ENCODE assay signal across 13 cellular contexts in genomic region chr5:150653145-150653761, GRCh38. TPM values are rescaled to one million over a fixed set of nuclear protein-coding genes. Genes with fewer than 3 reads are reported as not detected.
DNase-seq lines count a peak whose midpoint lies in the region; ATAC-seq and TF ChIP-seq lines count a peak whose summit lies in the region.
"Had no signal": no experiment of that assay in that cellular context is flagged by ENCODE, and none has a peak within 500 bp of the region (broad histone marks: within the 10 kb centered on the region; RNA-seq: fewer than 3 reads in every experiment).

No MANE protein-coding gene starts in this region.

- peak overlapping the region in 3 of 4 donors; percentile 3 to 55 (median 52) for H3K27ac ChIP-seq in gastroesophageal sphincter
- peak overlapping the region; percentile 94 for H3K27ac ChIP-seq in subcutaneous abdominal adipose tissue (ENCODE audit: low read depth, low read length)
- H3K27ac ChIP-seq: SJSA1 had no signal

- WGBS in gastroesophageal sphincter (ENCODE audit: low coverage in 1 of 2), 2 donors = 0 to 45% methylated on average over 1 to 2 of the region's 5 CpGs

- TF ChIP-seq EP300 in gastroesophageal sphincter (IDR thresholded peaks at IDR 0.05) = no peak

- no peak for TF ChIP-seq POLR2A in gastroesophageal sphincter (IDR thresholded peaks at IDR 0.05)

- H3K36me3 ChIP-seq in gastroesophageal sphincter (peaks cover 0 to 46% of the 10 kb centered on the region in 2 donors), subcutaneous abdominal adipose tissue (ENCODE audit: control insufficient read depth in 5 of 5, insufficient read depth in 5 of 5, low read length in 5 of 5) (peaks cover 0 to 37% (median 28%) of the 10 kb centered on the region in 5 donors)

- H3K4me1 ChIP-seq in gastroesophageal sphincter = peaks cover 0 to 86% (median 15%) of the 10 kb centered on the region in 3 donors
- H3K4me1 ChIP-seq in subcutaneous abdominal adipose tissue (ENCODE audit: control insufficient read depth in 5 of 5, insufficient read depth in 5 of 5, low read length in 5 of 5) = peaks cover 12 to 63% (median 51%) of the 10 kb centered on the region in 5 donors

- TF ChIP-seq CTCF in gastroesophageal sphincter (IDR thresholded peaks at IDR 0.05) (no peak), GM10248 (IDR thresholded peaks at IDR 0.05; ENCODE audit: control extremely low read depth, extremely low read depth, low read depth, missing control alignments) (no peak)

- ATAC-seq in gastroesophageal sphincter = no peak
- ATAC-seq in activated CD4-positive, CD25-positive, alpha-beta regulatory T cell treated with anti-CD3 and anti-CD28 coated beads, Interleukin-2, amount 50 U/mL, for 24 hours = no peak
- no peak for ATAC-seq in HG03439 (IDR thresholded peaks at IDR 0.05; ENCODE audit: unreplicated experiment)

- H3K9me3 ChIP-seq in gastroesophageal sphincter (no peaks in the 10 kb centered on the region), subcutaneous abdominal adipose tissue (ENCODE audit: control insufficient read depth in 5 of 5, low read length in 5 of 5) (no peaks in the 10 kb centered on the region)
- H3K9me3 ChIP-seq: SJSA1 had no signal

- no peak overlapping the region for H3K4me3 ChIP-seq in gastroesophageal sphincter
- no peak overlapping the region for H3K4me3 ChIP-seq in subcutaneous abdominal adipose tissue (ENCODE audit: low read depth in 1 of 5, low read length in 5 of 5)
- H3K4me3 ChIP-seq: SJSA1 had no signal

- H3K27me3 ChIP-seq in gastroesophageal sphincter (no peaks in the 10 kb centered on the region), subcutaneous abdominal adipose tissue (ENCODE audit: control insufficient read depth in 5 of 5, insufficient read depth in 4 of 5, low read length in 5 of 5) (no peaks in the 10 kb centered on the region)
- H3K27me3 ChIP-seq: SJSA1 had no signal

- POLR2A ChIA-PET in GM10248 (lab: Yijun Ruan, JAX) = no interaction called here

- CTCF ChIA-PET in GM10248 (lab: Yijun Ruan, JAX) = interaction anchor here (1.1 to 14.0 kb wide), 8 partner anchors 11 to 194 kb away, joined by 3 to 149 read pairs (median 4); partner anchors contain the start of gene RBM22

- DNase-seq in HCEC 1CT (peak; percentile 44), astrocyte of the hippocampus (ENCODE audit: low read depth, low spot score) (peak; percentile 81), GM10248 (ENCODE audit: extremely low spot score) (no peak)
- DNase-seq in activated CD4-positive, alpha-beta T cell treated with anti-CD3 and anti-CD28 coated beads, Interleukin-2, amount 50 U/mL, for 1 hour = no peak
- DNase-seq: activated CD4-positive, alpha-beta T cell treated with anti-CD3 and anti-CD28 coated beads for 1 hour; activated gamma-delta T cell; DND-41; NCI-H446 had no signal

- H3K9ac ChIP-seq in subcutaneous abdominal adipose tissue (ENCODE audit: low read length in 5 of 5) = peak overlapping the region in 2 of 5 donors; percentile 47 to 92

RNA-seq across cellular contexts. Expression of gene MYOZ3, which starts 7.8 kb away (rescaled TPM):
- under 1 TPM in 3 of 4 donors, not detected in 1; 0.13 to 0.62 (median 0.22) TPM for total RNA-seq in gastroesophageal sphincter

RNA-seq across cellular contexts. Expression of gene SYNPO, which starts 12.8 kb away (rescaled TPM):
- 10 to 100 TPM; 31.6 to 50.5 (median 37.4) TPM for total RNA-seq in gastroesophageal sphincter

RNA-seq across cellular contexts. Expression of gene RBM22, which starts 47.6 kb away (rescaled TPM):
- total RNA-seq in gastroesophageal sphincter = 10 to 100 TPM; 24.3 to 37.2 (median 32.4) TPM

Comparison
In these comparisons a context has a peak if more than half of its experiments do, and no peak if none do; other contexts are left out.
1. DNase-seq: peak in HCEC 1CT (single experiment) and astrocyte of the hippocampus (single experiment); none in GM10248 (single experiment) and activated CD4-positive, alpha-beta T cell treated with anti-CD3 and anti-CD28 coated beads, Interleukin-2, amount 50 U/mL, for 1 hour (single experiment).